18 cellular contexts compared by ENCODE assay signal in genomic region chr1:205595435-205595834, GRCh38. TPM values are rescaled to one million over a fixed set of nuclear protein-coding genes. Genes with fewer than 3 reads are reported as not detected.
DNase-seq lines count a peak whose midpoint lies in the region; ATAC-seq and TF ChIP-seq lines count a peak whose summit lies in the region.
"Had no signal": no experiment of that assay in that cellular context is flagged by ENCODE, and none has a peak within 500 bp of the region (broad histone marks: within the 10 kb centered on the region; RNA-seq: fewer than 3 reads in every experiment).

No MANE protein-coding gene starts in this region.

- H3K79me2 ChIP-seq in mammary epithelial cell (ENCODE audit: insufficient read depth, low read length) (no peaks in the 10 kb centered on the region), OCI-LY3 (ENCODE audit: low read length) (no peaks in the 10 kb centered on the region)

- no TSS peak for BruUV-seq in mammary epithelial cell (replicated peaks; lab: Mats Ljungman, UMichigan)

- H3K4me3 Mint-ChIP-seq in endothelial cell (ENCODE audit: unreplicated experiment) (peak overlapping the region; percentile 22), type B pancreatic cell (no peak overlapping the region)
- H3K4me3 Mint-ChIP-seq: endodermal cell had no signal

- H3K36me3 Mint-ChIP-seq in endothelial cell (ENCODE audit: low read depth, unreplicated experiment), result peaks cover 41% of the 10 kb centered on the region
- no peaks in the 10 kb centered on the region for H3K36me3 Mint-ChIP-seq in type B pancreatic cell

- H3K27ac ChIP-seq in mammary epithelial cell (ENCODE audit: insufficient read depth, low read depth, low read length) (peak overlapping the region; percentile 31), breast epithelium (no peak overlapping the region), OCI-LY3 (ENCODE audit: low read length) (no peak overlapping the region), esophagus muscularis mucosa (replicated peaks in 1 of 4) (no peak overlapping the region)
- H3K27ac ChIP-seq: gastrocnemius medialis, GM23248, sigmoid colon had no signal

- ATAC-seq in HG02623 (IDR thresholded peaks at IDR 0.05; ENCODE audit: unreplicated experiment), result no peak
- ATAC-seq: gastrocnemius medialis had no signal

- H2AFZ ChIP-seq in mammary epithelial cell (ENCODE audit: low read depth, low read length) (no peak overlapping the region), OCI-LY3 (ENCODE audit: low read depth, low read length) (no peak overlapping the region)
- H2AFZ ChIP-seq: GM23248 had no signal

- TF ChIP-seq CTCF in mammary epithelial cell (conservative IDR thresholded peaks at IDR 0.05 in 1 of 2, IDR thresholded peaks at IDR 0.05 in 1 of 2; ENCODE audit: extremely low read depth in 1 of 2, insufficient read depth in 1 of 2, low read depth in 1 of 2, low read length in 2 of 2) (no peak), breast epithelium (IDR thresholded peaks at IDR 0.05) (no peak), OCI-LY3 (IDR thresholded peaks at IDR 0.05; ENCODE audit: low read depth, low read length) (no peak), endothelial cell (IDR thresholded peaks at IDR 0.05; ENCODE audit: unreplicated experiment) (no peak), type B pancreatic cell (conservative IDR thresholded peaks at IDR 0.05) (no peak), esophagus muscularis mucosa (IDR thresholded peaks at IDR 0.05) (no peak)

- TF ChIP-seq POLR2A in breast epithelium (IDR thresholded peaks at IDR 0.05) (no peak), esophagus muscularis mucosa (IDR thresholded peaks at IDR 0.05; ENCODE audit: low read depth) (no peak)

- no peak for TF ChIP-seq EP300 in esophagus muscularis mucosa (IDR thresholded peaks at IDR 0.05)

- intact Hi-C loops in mammary epithelial cell (cut with micrococcal nuclease) (no loop called here), breast epithelium (cut with DNase I; ENCODE audit: low total_unique reads) (loop anchor here (10.0 kb wide), 1 partner anchor 49 kb away; no protein-coding TSS in a partner anchor), esophagus muscularis mucosa (cut with DNase I) (no loop called here)

- DNase-seq in mammary epithelial cell, result no peak
- DNase-seq in breast epithelium (ENCODE audit: low spot score in 2 of 2), result no peak
- DNase-seq in endothelial cell (ENCODE audit: low spot score), result no peak
- peak; percentile 24 for DNase-seq in type B pancreatic cell (ENCODE audit: extremely low spot score, unreplicated experiment)
- no peak for DNase-seq in inferior parietal cortex (ENCODE audit: extremely low spot score)
- DNase-seq in esophagus muscularis mucosa (ENCODE audit: extremely low spot score), result no peak
- DNase-seq: activated CD4-positive, alpha-beta T cell treated with anti-CD3 and anti-CD28 coated beads, Interleukin-2, amount 10 ng/mL, durations not matched to agents 24 days and 14 days; endodermal cell; gastrocnemius medialis; GM23248; NCI-H2107; NCI-H69; sigmoid colon; stimulated activated CD4-positive, alpha-beta T cell treated with anti-CD3 and anti-CD28 coated beads, Interleukin-2, amount 100 ng/mL, for 48 hours; trophoblast cell had no signal

- H3K36me3 ChIP-seq in mammary epithelial cell (ENCODE audit: insufficient read depth, low read length), result no peaks in the 10 kb centered on the region
- no peaks in the 10 kb centered on the region for H3K36me3 ChIP-seq in breast epithelium
- H3K36me3 ChIP-seq in OCI-LY3 (replicated peaks; ENCODE audit: low read depth, low read length), result peaks cover 23% of the 10 kb centered on the region
- H3K36me3 ChIP-seq in esophagus muscularis mucosa, result peaks cover 0 to 5% (median under 1%) of the 10 kb centered on the region in 4 donors
- H3K36me3 ChIP-seq: gastrocnemius medialis, sigmoid colon had no signal

- peaks cover 20% of the 10 kb centered on the region for H3K27me3 Mint-ChIP-seq in endothelial cell (ENCODE audit: unreplicated experiment)
- peaks cover 3% of the 10 kb centered on the region for H3K27me3 Mint-ChIP-seq in type B pancreatic cell
- H3K27me3 Mint-ChIP-seq: activated CD4-positive, alpha-beta T cell treated with anti-CD3 and anti-CD28 coated beads, Interleukin-2, amount 10 ng/mL, durations not matched to agents 24 days and 14 days had no signal

- dilution Hi-C loops in mammary epithelial cell (cut with HindIII; ENCODE audit: low sequenced_read_pairs), result loop anchor here (5.0 kb wide), 2 partner anchors 37 to 92 kb away; partner anchors contain the start of gene ELK4

- H3K9me3 ChIP-seq in mammary epithelial cell (replicated peaks; ENCODE audit: insufficient read depth, low read length) (no peaks in the 10 kb centered on the region), breast epithelium (no peaks in the 10 kb centered on the region), OCI-LY3 (ENCODE audit: insufficient read depth, low read length) (no peaks in the 10 kb centered on the region), esophagus muscularis mucosa (no peaks in the 10 kb centered on the region)
- H3K9me3 ChIP-seq: gastrocnemius medialis, sigmoid colon had no signal

- H3K9me3 Mint-ChIP-seq in endothelial cell (ENCODE audit: unreplicated experiment) (no peaks in the 10 kb centered on the region), type B pancreatic cell (no peaks in the 10 kb centered on the region)
- H3K9me3 Mint-ChIP-seq: activated CD4-positive, alpha-beta T cell treated with anti-CD3 and anti-CD28 coated beads, Interleukin-2, amount 10 ng/mL, durations not matched to agents 24 days and 14 days; endodermal cell had no signal

- H3K27ac Mint-ChIP-seq in endothelial cell (ENCODE audit: unreplicated experiment) (peak overlapping the region; percentile 75), type B pancreatic cell (no peak overlapping the region)
- H3K27ac Mint-ChIP-seq: endodermal cell had no signal

- H4K20me1 ChIP-seq in mammary epithelial cell (ENCODE audit: insufficient read depth, low read length) (no peaks in the 10 kb centered on the region), OCI-LY3 (ENCODE audit: insufficient read depth, low read length) (peaks cover 6% of the 10 kb centered on the region)

- H3K4me1 Mint-ChIP-seq in endothelial cell (ENCODE audit: unreplicated experiment), result peaks cover 74% of the 10 kb centered on the region
- H3K4me1 Mint-ChIP-seq in type B pancreatic cell (ENCODE audit: unreplicated experiment), result peaks cover 14% of the 10 kb centered on the region

- CTCF ChIA-PET in mammary epithelial cell (lab: Charles Lee; ENCODE audit: low non-redundant PET), result interaction anchor here (0.8 kb wide), 1 partner anchor 63 kb away, joined by 6 read pairs; no protein-coding TSS in a partner anchor

- H3K4me3 ChIP-seq in mammary epithelial cell (replicated peaks in 1 of 3; ENCODE audit: insufficient read depth in 1 of 3, low read depth in 2 of 3, low read length in 3 of 3) (no peak overlapping the region), breast epithelium (no peak overlapping the region), OCI-LY3 (ENCODE audit: low read length) (no peak overlapping the region), esophagus muscularis mucosa (no peak overlapping the region)
- H3K4me3 ChIP-seq: gastrocnemius medialis, GM23248, lung, sigmoid colon had no signal

- H3K4me2 ChIP-seq in mammary epithelial cell (ENCODE audit: insufficient read depth, low read depth, low read length), result peak overlapping the region; percentile 37
- H3K4me2 ChIP-seq in OCI-LY3 (ENCODE audit: low read length), result peak overlapping the region; percentile 24

- WGBS in mammary epithelial cell (ENCODE audit: low coverage, missing lambda C conversion rate), result 96% methylated on average over 2 of the region's 2 CpGs
- WGBS in esophagus muscularis mucosa, result 93% methylated on average over 2 of the region's 2 CpGs

- H3K9ac ChIP-seq in mammary epithelial cell (ENCODE audit: insufficient read depth, low read length) (no peak overlapping the region), OCI-LY3 (ENCODE audit: low read length) (no peak overlapping the region)
- H3K9ac ChIP-seq: GM23248 had no signal

- H3K4me1 ChIP-seq in mammary epithelial cell (ENCODE audit: insufficient read depth, low read length), result peaks cover 43% of the 10 kb centered on the region
- H3K4me1 ChIP-seq in breast epithelium, result peaks cover 0 to 19% of the 10 kb centered on the region in 2 donors
- H3K4me1 ChIP-seq in OCI-LY3 (ENCODE audit: low read length), result peaks cover 34% of the 10 kb centered on the region
- H3K4me1 ChIP-seq in esophagus muscularis mucosa, result peaks cover 39 to 51% (median 45%) of the 10 kb centered on the region in 4 donors

- in situ Hi-C loops in mammary epithelial cell (cut with MboI; ENCODE audit: low sequenced_read_pairs in 2 of 2), result loop anchor here in 1 of 2 donors (10.0 kb wide), 1 partner anchor 119 kb away; no protein-coding TSS in a partner anchor

- no peaks in the 10 kb centered on the region for H3K27me3 ChIP-seq in mammary epithelial cell (ENCODE audit: insufficient read depth, low read length)
- H3K27me3 ChIP-seq in breast epithelium, result no peaks in the 10 kb centered on the region
- no peaks in the 10 kb centered on the region for H3K27me3 ChIP-seq in OCI-LY3 (ENCODE audit: low read depth, low read length)
- no peaks in the 10 kb centered on the region for H3K27me3 ChIP-seq in esophagus muscularis mucosa
- H3K27me3 ChIP-seq: gastrocnemius medialis, sigmoid colon had no signal

RNA-seq across cellular contexts. Expression of gene ELK4, which starts 36.4 kb away (rescaled TPM):
- total RNA-seq in mammary epithelial cell, result 10 to 100 TPM; 17.7 to 38.6 TPM
- polyA plus RNA-seq in mammary epithelial cell, result 4.9 TPM
- polyA minus RNA-seq in mammary epithelial cell, result 37.7 TPM
- total RNA-seq in breast epithelium, result 10 to 100 TPM; 22.6 to 32.5 (median 26.5) TPM
- total RNA-seq in endothelial cell (ENCODE audit: unreplicated experiment), result 57.1 TPM
- total RNA-seq in type B pancreatic cell (ENCODE audit: low replicate concordance), result 20.9 and 27.6 TPM in 2 replicates
- total RNA-seq in esophagus muscularis mucosa, result 10 to 100 TPM; 18.7 to 23.2 (median 20.5) TPM
